In the genomic region with DNA sequence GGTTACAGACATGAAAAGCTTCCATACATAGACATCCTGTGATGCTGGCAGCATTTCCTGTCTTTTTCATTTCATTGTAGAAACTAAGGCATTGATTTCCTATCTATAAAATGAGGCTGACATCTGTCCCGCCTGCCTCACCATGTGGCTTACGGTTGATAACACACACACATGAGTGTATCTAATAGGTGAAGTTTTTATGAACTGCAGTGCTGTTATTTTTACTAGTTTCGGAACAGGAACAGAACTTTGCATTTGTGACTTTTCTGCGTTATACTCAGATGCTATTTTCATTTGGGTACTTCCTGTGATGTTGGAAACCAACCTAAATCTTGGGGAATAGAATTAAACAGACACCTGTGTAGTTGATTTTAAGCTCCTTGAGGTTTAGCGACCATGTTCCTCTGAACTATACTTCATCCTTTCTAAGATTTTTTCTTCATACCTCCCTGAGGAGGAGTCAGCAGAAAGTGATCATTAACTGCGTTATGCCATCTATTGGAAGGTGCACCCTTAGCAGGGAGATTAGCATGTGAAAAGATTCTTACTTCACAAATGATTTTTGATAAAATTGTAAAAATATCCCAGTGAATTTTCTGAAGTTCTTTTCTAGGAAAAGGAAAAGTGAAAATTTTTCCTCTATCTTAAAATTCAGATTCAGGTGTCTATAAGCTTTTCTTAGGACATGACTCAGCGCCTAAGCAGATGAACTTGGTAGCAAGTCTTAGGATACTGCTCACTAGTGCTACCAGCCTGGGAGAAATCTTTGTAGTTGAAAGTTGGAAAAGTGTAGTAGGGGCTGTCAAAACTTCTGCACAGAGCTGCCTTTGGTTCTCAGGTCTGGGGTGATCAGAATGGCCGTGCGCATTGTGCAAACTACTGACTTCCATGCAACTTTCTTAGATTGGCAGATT, we compare ENCODE assay signal across 11 cellular contexts.
A peak's percentile ranks its signal among the peaks of the same experiment; 100 is the strongest.
DNase-seq lines count a peak whose midpoint lies in the region; ATAC-seq and TF ChIP-seq lines count a peak whose summit lies in the region.
"Had no signal": no experiment of that assay in that cellular context is flagged by ENCODE, and none has a peak within 500 bp of the region (broad histone marks: within the 10 kb centered on the region; RNA-seq: fewer than 3 reads in every experiment).

No MANE protein-coding gene starts in this region.

- H3K36me3 ChIP-seq in OCI-LY7 (ENCODE audit: insufficient read depth, low read length) (no peaks in the 10 kb centered on the region), psoas muscle (ENCODE audit: insufficient read depth in 1 of 2, low read depth in 1 of 2) (peaks cover 0 to 8% of the 10 kb centered on the region in 2 donors)
- H3K36me3 ChIP-seq: thyroid gland had no signal

- H3K4me1 ChIP-seq in OCI-LY7 (ENCODE audit: insufficient read depth, low read length, poor library complexity, severe bottlenecking) = peaks cover 15% of the 10 kb centered on the region
- peaks cover 52% of the 10 kb centered on the region for H3K4me1 ChIP-seq in psoas muscle
- H3K4me1 ChIP-seq: thyroid gland had no signal

- H4K20me1 ChIP-seq in OCI-LY7 (ENCODE audit: insufficient read depth, low read length) = no peaks in the 10 kb centered on the region

- POLR2A ChIA-PET in OCI-LY7 (lab: Charles Lee) = interaction anchor here (1.9 kb wide), 1 partner anchor 10 kb away, joined by 5 read pairs; no protein-coding TSS in a partner anchor

- no TSS peak for BruUV-seq in OCI-LY7 (replicated peaks; lab: Mats Ljungman, UMichigan)

- H2AFZ ChIP-seq in OCI-LY7 (ENCODE audit: low read length) = no peak overlapping the region

- H3K27me3 ChIP-seq in psoas muscle (ENCODE audit: insufficient read depth in 3 of 3, low read length in 2 of 3) = no peaks in the 10 kb centered on the region
- H3K27me3 ChIP-seq: thyroid gland had no signal

- H3K27ac ChIP-seq in OCI-LY7 (ENCODE audit: low read depth, low read length, poor library complexity, severe bottlenecking) = no peak overlapping the region
- no peak overlapping the region for H3K27ac ChIP-seq in psoas muscle
- H3K27ac ChIP-seq: thyroid gland had no signal

- peak overlapping the region; percentile 32; the same call in 1 of the 2 replicates for H3K4me2 ChIP-seq in OCI-LY7 (ENCODE audit: low read length)

- CTCF ChIA-PET in OCI-LY7 (lab: Charles Lee; ENCODE audit: unreplicated experiment) = interaction anchor here (0.7 kb wide), 1 partner anchor 10 kb away, joined by 3 read pairs; no protein-coding TSS in a partner anchor

- H3K9me2 ChIP-seq in OCI-LY7 (ENCODE audit: insufficient read depth, low read length) = no peaks in the 10 kb centered on the region

- ATAC-seq in GM18868 (IDR thresholded peaks at IDR 0.05; ENCODE audit: unreplicated experiment) (peak; percentile 35), HG02588 (IDR thresholded peaks at IDR 0.05; ENCODE audit: unreplicated experiment) (peak; percentile 52), psoas muscle (peak; percentile 50 to 72 (median 62)), GM21515 (IDR thresholded peaks at IDR 0.05; ENCODE audit: unreplicated experiment) (no peak)

- intact Hi-C loops in OCI-LY7 (cut with micrococcal nuclease; ENCODE audit: unreplicated experiment) = no loop called here
- intact Hi-C loops in psoas muscle (cut with DNase I) = no loop called here

- TF ChIP-seq CTCF in OCI-LY7 (conservative IDR thresholded peaks at IDR 0.05; ENCODE audit: low read length) (peak; percentile 39), psoas muscle (IDR thresholded peaks at IDR 0.05) (no peak)

- DNase-seq in OCI-LY7 (ENCODE audit: low spot score) = peak; percentile 27
- no peak for DNase-seq in psoas muscle
- DNase-seq in HCEC 1CT = no peak
- DNase-seq in NCI-H2081 (lab: John Stamatoyannopoulos, UW) = no peak
- DNase-seq: activated naive CD8-positive, alpha-beta T cell treated with anti-CD3 and anti-CD28 coated beads, Interleukin-2, amount 10 ng/mL, durations not matched to agents 7 days and 5 days; hippocampal formation; NCI-H1048; thyroid gland had no signal

- WGBS in psoas muscle, 3 donors = 88 to 92% (median 90%) methylated on average over 9 of the region's 9 CpGs

- H3K9me3 ChIP-seq in OCI-LY7 (ENCODE audit: low read length) (no peaks in the 10 kb centered on the region), psoas muscle (no peaks in the 10 kb centered on the region)
- H3K9me3 ChIP-seq: thyroid gland had no signal

- H3K4me3 ChIP-seq in OCI-LY7 (ENCODE audit: low read depth, low read length, poor library complexity, severe bottlenecking) (no peak overlapping the region), psoas muscle (no peak overlapping the region)
- H3K4me3 ChIP-seq: thyroid gland had no signal

- H3K79me2 ChIP-seq in OCI-LY7 (ENCODE audit: insufficient read depth, low read depth, low read length) = no peaks in the 10 kb centered on the region
